Comparison of ENCODE assay signal across 26 cellular contexts in the genomic region with DNA sequence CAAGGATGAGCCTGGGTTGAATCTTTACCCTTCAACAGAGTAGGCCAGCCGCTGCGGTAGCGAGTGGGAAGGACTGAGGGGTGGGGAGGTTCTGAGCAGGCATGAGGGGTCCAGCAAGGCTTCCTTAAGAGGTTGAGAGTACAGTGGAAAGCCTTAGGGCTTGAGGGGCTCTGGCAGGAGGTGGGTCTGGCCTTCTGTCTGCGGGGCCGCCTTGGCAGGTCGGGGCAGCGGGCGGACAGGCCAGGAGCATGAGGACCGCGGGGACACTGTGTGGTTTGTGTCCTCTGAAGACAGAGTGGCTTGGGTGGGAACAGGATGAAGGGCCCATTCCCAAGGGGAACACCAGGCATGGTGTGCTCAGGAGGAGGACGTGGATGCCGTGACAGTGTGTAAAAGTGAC.
DNase-seq lines count a peak whose midpoint lies in the region; ATAC-seq, FAIRE-seq and TF ChIP-seq lines count a peak whose summit lies in the region.
"Had no signal": no experiment of that assay in that cellular context is flagged by ENCODE, and none has a peak within 500 bp of the region (broad histone marks: within the 10 kb centered on the region; RNA-seq: fewer than 3 reads in every experiment).

No MANE protein-coding gene starts in this region.

- H4K91ac ChIP-seq in mesenchymal stem cell (ENCODE audit: low read length), result no peak overlapping the region

- no peak overlapping the region for H3K4me3 Mint-ChIP-seq in type B pancreatic cell
- no peak overlapping the region for H3K4me3 Mint-ChIP-seq in activated T-helper 2 cell treated with anti-CD3 and anti-CD28 coated beads, Interferon-gamma antibody, Interleukin-2, Interleukin-4, amounts not matched to agents 10 μg/mL and 5 μg/mL and 100 μg/mL, durations not matched to agents 14 hours and 24 hours and 36 hours (ENCODE audit: low read depth)
- H3K4me3 Mint-ChIP-seq: CD4-positive, alpha-beta memory T cell; GM23338; HFFc6 had no signal

- peak overlapping the region; percentile 48 for H3K27ac Mint-ChIP-seq in type B pancreatic cell
- no peak overlapping the region for H3K27ac Mint-ChIP-seq in activated T-helper 2 cell treated with anti-CD3 and anti-CD28 coated beads, Interferon-gamma antibody, Interleukin-2, Interleukin-4, amounts not matched to agents 10 μg/mL and 5 μg/mL and 100 μg/mL, durations not matched to agents 14 hours and 24 hours and 36 hours
- H3K27ac Mint-ChIP-seq: CD4-positive, alpha-beta memory T cell; GM23338; HFFc6 had no signal

- H3K23ac ChIP-seq in mesenchymal stem cell (ENCODE audit: low read length in 2 of 2), result no peak overlapping the region

- H4K20me1 ChIP-seq in HepG2 (ENCODE audit: insufficient read depth, low read length) (no peaks in the 10 kb centered on the region; the same call in 1 of the 2 replicates), hepatocyte (ENCODE audit: insufficient read depth, poor library complexity, severe bottlenecking) (no peaks in the 10 kb centered on the region)

- CTCF ChIA-PET in HepG2 (lab: Yijun Ruan, JAX; ENCODE audit: low intra/inter-chr PET ratio, low total read pairs), result interaction anchor here (1.5 kb wide), 1 partner anchor 149 kb away, joined by 4 read pairs; no protein-coding TSS in a partner anchor

- POLR2A ChIA-PET in HepG2 (lab: Yijun Ruan, JAX), result no interaction called here

- no peak overlapping the region for H2BK12ac ChIP-seq in mesenchymal stem cell (ENCODE audit: low read length in 2 of 2)

- peak overlapping the region in 1 of 2 experiments; percentile 41 for H3K18ac ChIP-seq in mesenchymal stem cell (ENCODE audit: low read depth in 1 of 2, low read length in 2 of 2)

- WGBS in HepG2 (ENCODE audit: low lambda C conversion rate), result 98% methylated on average over 12 of the region's 12 CpGs
- WGBS in right lobe of liver (ENCODE audit: insufficient coverage, low coverage, low lambda C conversion rate, missing lambda C conversion rate), result 96% methylated on average over 5 of the region's 12 CpGs
- 96% methylated on average over 12 of the region's 12 CpGs for WGBS in mesenchymal stem cell
- 93% methylated on average over 12 of the region's 12 CpGs for WGBS in hepatocyte (ENCODE audit: low lambda C conversion rate, missing lambda C conversion rate)

- no peak overlapping the region for H3K4me2 ChIP-seq in HepG2 (ENCODE audit: low read depth, low read length)
- H3K4me2 ChIP-seq in mesenchymal stem cell (ENCODE audit: low read length, poor library complexity, severe bottlenecking), result no peak overlapping the region
- H3K4me2 ChIP-seq in hepatocyte, result no peak overlapping the region
- H3K4me2 ChIP-seq: A549, GM23338 had no signal

- no peak for DNase-seq in HepG2 (ENCODE audit: low spot score)
- DNase-seq in right lobe of liver, result no peak
- no peak for DNase-seq in RWPE2 (ENCODE audit: low spot score)
- no peak for DNase-seq in mesenchymal stem cell
- DNase-seq in type B pancreatic cell (ENCODE audit: extremely low spot score, unreplicated experiment), result no peak
- DNase-seq in hepatocyte (ENCODE audit: low spot score), result no peak
- DNase-seq in activated T-helper 2 cell treated with anti-CD3 and anti-CD28 coated beads, Interferon-gamma antibody, Interleukin-2, Interleukin-4, amounts not matched to agents 10 μg/mL and 5 μg/mL and 100 μg/mL, durations not matched to agents 14 hours and 24 hours and 36 hours (ENCODE audit: low spot score), result no peak
- no peak for DNase-seq in activated gamma-delta T cell treated with Interleukin-2 at 50 U/mL for 16 hours
- DNase-seq: 8988T; ACHN; AML-193; BE2C; C1 segment of cervical spinal cord; Calu3; CD4-positive, alpha-beta memory T cell; COR-L47; DMS53; DMS79 treated with DMSO at 0.1 percent for 48 hours; GF-D8; HFFc6 had no signal

- no peaks in the 10 kb centered on the region for H3K9me2 ChIP-seq in hepatocyte (replicated peaks; ENCODE audit: insufficient read depth)

- H3K79me2 ChIP-seq in HepG2 (ENCODE audit: insufficient read depth, low read length), result no peaks in the 10 kb centered on the region
- no peaks in the 10 kb centered on the region for H3K79me2 ChIP-seq in hepatocyte

- no TSS peak for BruUV-seq in HepG2 (replicated peaks; lab: Mats Ljungman, UMichigan)

- no peak overlapping the region for H3K9ac ChIP-seq in HepG2 (ENCODE audit: insufficient read depth, low read depth, low read length)
- no peak overlapping the region for H3K9ac ChIP-seq in mesenchymal stem cell (ENCODE audit: low read length)

- no peaks in the 10 kb centered on the region for H3K27me3 Mint-ChIP-seq in type B pancreatic cell
- no peaks in the 10 kb centered on the region for H3K27me3 Mint-ChIP-seq in activated T-helper 2 cell treated with anti-CD3 and anti-CD28 coated beads, Interferon-gamma antibody, Interleukin-2, Interleukin-4, amounts not matched to agents 10 μg/mL and 5 μg/mL and 100 μg/mL, durations not matched to agents 14 hours and 24 hours and 36 hours (ENCODE audit: low read depth)

- H3K4ac ChIP-seq in mesenchymal stem cell (ENCODE audit: low read depth in 1 of 2, low read length in 2 of 2), result no peak overlapping the region

- H2AFZ ChIP-seq in HepG2 (ENCODE audit: low read length) (no peak overlapping the region), mesenchymal stem cell (ENCODE audit: low read depth, low read length) (no peak overlapping the region), hepatocyte (no peak overlapping the region)
- H2AFZ ChIP-seq: GM23338 had no signal

- peaks cover 22% of the 10 kb centered on the region for H3K79me1 ChIP-seq in mesenchymal stem cell (replicated peaks; ENCODE audit: low read length, poor library complexity, severe bottlenecking)

- no peak overlapping the region for H2AK5ac ChIP-seq in mesenchymal stem cell (ENCODE audit: low read length, severe bottlenecking)

- no peak overlapping the region for H2BK5ac ChIP-seq in mesenchymal stem cell (ENCODE audit: low read depth, low read length, poor library complexity, severe bottlenecking)

- intact Hi-C loops in HepG2 (cut with micrococcal nuclease; ENCODE audit: unreplicated experiment) (loop anchor here (10.0 kb wide), 1 partner anchor 69 kb away; no protein-coding TSS in a partner anchor), right lobe of liver (cut with DNase I) (loop anchor here (10.0 kb wide), 2 partner anchors 139 to 599 kb away; no protein-coding TSS in a partner anchor)
- intact Hi-C loops in activated T-helper 2 cell treated with anti-CD3 and anti-CD28 coated beads, Interferon-gamma antibody, Interleukin-2, Interleukin-4, amounts not matched to agents 10 μg/mL and 5 μg/mL and 100 μg/mL, durations not matched to agents 14 hours and 24 hours and 36 hours (cut with micrococcal nuclease), result no loop called here

- H3K14ac ChIP-seq in mesenchymal stem cell (ENCODE audit: low read length in 2 of 2), result no peak overlapping the region

- TF ChIP-seq EP300 in HepG2 (IDR thresholded peaks at IDR 0.05; ENCODE audit: low read depth in 2 of 2, low read length in 2 of 2), result no peak
- TF ChIP-seq EP300 in HepG2 (CRISPR knock-in tag; IDR thresholded peaks at IDR 0.05; ENCODE audit: borderline replicate concordance), result no peak

- H3K4me1 Mint-ChIP-seq in type B pancreatic cell (ENCODE audit: unreplicated experiment), result peaks cover 8% of the 10 kb centered on the region
- no peaks in the 10 kb centered on the region for H3K4me1 Mint-ChIP-seq in activated T-helper 2 cell treated with anti-CD3 and anti-CD28 coated beads, Interferon-gamma antibody, Interleukin-2, Interleukin-4, amounts not matched to agents 10 μg/mL and 5 μg/mL and 100 μg/mL, durations not matched to agents 14 hours and 24 hours and 36 hours (ENCODE audit: low read depth)
- H3K4me1 Mint-ChIP-seq: CD4-positive, alpha-beta memory T cell had no signal

- no peaks in the 10 kb centered on the region for H3K9me3 ChIP-seq in HepG2 (ENCODE audit: low read length)
- no peaks in the 10 kb centered on the region for H3K9me3 ChIP-seq in right lobe of liver
- no peaks in the 10 kb centered on the region for H3K9me3 ChIP-seq in RWPE2 (ENCODE audit: severe bottlenecking)
- no peaks in the 10 kb centered on the region for H3K9me3 ChIP-seq in mesenchymal stem cell (ENCODE audit: control insufficient read depth, low read length)
- no peaks in the 10 kb centered on the region for H3K9me3 ChIP-seq in hepatocyte (ENCODE audit: low read depth)
- H3K9me3 ChIP-seq: A549, BE2C, HAP-1 had no signal

- no peak overlapping the region for H2BK120ac ChIP-seq in mesenchymal stem cell (ENCODE audit: low read depth, low read length)

- ATAC-seq in HepG2 (no peak), right lobe of liver (no peak), RWPE2 (ENCODE audit: low read depth) (no peak)
- ATAC-seq: A549, GM23338 had no signal

- in situ Hi-C loops in HepG2 (cut with HindIII; ENCODE audit: extremely low pct_ligation_motif_present, low pct_unique_long_range_greater_than_20kb), result no loop called here

- no peak for TF ChIP-seq RAD21 in HepG2 (CRISPR knock-in tag; IDR thresholded peaks at IDR 0.05)

- H4K8ac ChIP-seq in mesenchymal stem cell (ENCODE audit: low read length), result no peak overlapping the region

- TF ChIP-seq CTCF in HepG2 (CRISPR knock-in tag; IDR thresholded peaks at IDR 0.05), result no peak
- no peak for TF ChIP-seq CTCF in right lobe of liver (IDR thresholded peaks at IDR 0.05)
- TF ChIP-seq CTCF in RWPE2 (IDR thresholded peaks at IDR 0.05; ENCODE audit: poor library complexity, severe bottlenecking), result no peak
- no peak for TF ChIP-seq CTCF in type B pancreatic cell (conservative IDR thresholded peaks at IDR 0.05)
- TF ChIP-seq CTCF in hepatocyte (IDR thresholded peaks at IDR 0.05; ENCODE audit: poor library complexity), result no peak

- H3K36me3 ChIP-seq in HepG2 (replicated peaks in 1 of 2; ENCODE audit: control insufficient read depth in 1 of 2, insufficient read depth in 2 of 2, low read length in 2 of 2) (peaks cover 18 to 48% of the 10 kb centered on the region in 2 experiments), right lobe of liver (no peaks in the 10 kb centered on the region), RWPE2 (ENCODE audit: low read depth) (peaks cover 30% of the 10 kb centered on the region), mesenchymal stem cell (ENCODE audit: control insufficient read depth in 1 of 2, insufficient read depth in 2 of 2, low read depth in 1 of 2, low read length in 2 of 2) (peaks cover 23 to 38% of the 10 kb centered on the region in 2 experiments), hepatocyte (replicated peaks; ENCODE audit: insufficient read depth, low read depth) (no peaks in the 10 kb centered on the region)
- H3K36me3 ChIP-seq: BE2C, HAP-1 had no signal

- no peak overlapping the region for H3K27ac ChIP-seq in HepG2 (ENCODE audit: extremely low read length, insufficient read depth, low read length)
- no peak overlapping the region for H3K27ac ChIP-seq in right lobe of liver
- H3K27ac ChIP-seq in RWPE2 (ENCODE audit: poor library complexity, severe bottlenecking), result peak overlapping the region; percentile 77
- no peak overlapping the region for H3K27ac ChIP-seq in mesenchymal stem cell (ENCODE audit: low read length, poor library complexity, severe bottlenecking)
- H3K27ac ChIP-seq in hepatocyte, result no peak overlapping the region
- H3K27ac ChIP-seq: A549 had no signal

- no peaks in the 10 kb centered on the region for H3K27me3 ChIP-seq in HepG2 (ENCODE audit: control insufficient read depth in 1 of 2, insufficient read depth in 2 of 2, low read length in 2 of 2)
- no peaks in the 10 kb centered on the region for H3K27me3 ChIP-seq in right lobe of liver
- no peaks in the 10 kb centered on the region for H3K27me3 ChIP-seq in RWPE2 (ENCODE audit: insufficient read depth, poor library complexity, severe bottlenecking)
- no peaks in the 10 kb centered on the region for H3K27me3 ChIP-seq in mesenchymal stem cell (ENCODE audit: control insufficient read depth in 1 of 2, insufficient read depth in 1 of 2, low read length in 2 of 2)
- no peaks in the 10 kb centered on the region for H3K27me3 ChIP-seq in hepatocyte
- H3K27me3 ChIP-seq: BE2C had no signal

- H3K4me3 ChIP-seq in HepG2 (replicated peaks in 1 of 3; ENCODE audit: insufficient read depth in 1 of 3, low read depth in 2 of 3, low read length in 3 of 3) (no peak overlapping the region), right lobe of liver (no peak overlapping the region), RWPE2 (ENCODE audit: severe bottlenecking) (no peak overlapping the region), mesenchymal stem cell (ENCODE audit: insufficient read depth in 1 of 2, low read depth in 1 of 2, low read length in 2 of 2) (no peak overlapping the region), hepatocyte (no peak overlapping the region)
- H3K4me3 ChIP-seq: A549, GM23338, HAP-1 had no signal

- peaks cover 7% of the 10 kb centered on the region for H3K4me1 ChIP-seq in HepG2 (ENCODE audit: insufficient read depth, low read length)
- peaks cover 0 to 4% (median 0%) of the 10 kb centered on the region in 4 donors for H3K4me1 ChIP-seq in right lobe of liver
- H3K4me1 ChIP-seq in RWPE2 (ENCODE audit: insufficient read depth, poor library complexity, severe bottlenecking), result peaks cover 37% of the 10 kb centered on the region
- peaks cover 6% of the 10 kb centered on the region for H3K4me1 ChIP-seq in mesenchymal stem cell (ENCODE audit: control insufficient read depth, insufficient read depth, low read depth, low read length)
- no peaks in the 10 kb centered on the region for H3K4me1 ChIP-seq in hepatocyte (ENCODE audit: insufficient read depth)
- H3K4me1 ChIP-seq: A549, BE2C, HAP-1 had no signal

- H3K36me3 Mint-ChIP-seq in type B pancreatic cell, result peaks cover 20% of the 10 kb centered on the region
- H3K36me3 Mint-ChIP-seq in activated T-helper 2 cell treated with anti-CD3 and anti-CD28 coated beads, Interferon-gamma antibody, Interleukin-2, Interleukin-4, amounts not matched to agents 10 μg/mL and 5 μg/mL and 100 μg/mL, durations not matched to agents 14 hours and 24 hours and 36 hours (ENCODE audit: low read depth), result no peaks in the 10 kb centered on the region
- H3K36me3 Mint-ChIP-seq: CD4-positive, alpha-beta memory T cell had no signal

- FAIRE-seq in HepG2 (lab: Jason Lieb, UNC), result no peak
- FAIRE-seq: A549, GM12891, GM18507, H54 had no signal

- peak overlapping the region; percentile 30 for H2BK15ac ChIP-seq in mesenchymal stem cell (ENCODE audit: low read depth, poor library complexity, severe bottlenecking)

- TF ChIP-seq POLR2A in HepG2 (IDR thresholded peaks at IDR 0.05; ENCODE audit: insufficient read depth in 1 of 2, low read depth in 2 of 2, low read length in 2 of 2), result no peak
- TF ChIP-seq POLR2A in right lobe of liver (IDR thresholded peaks at IDR 0.05), result no peak

- no peaks in the 10 kb centered on the region for H3K9me3 Mint-ChIP-seq in type B pancreatic cell
- no peaks in the 10 kb centered on the region for H3K9me3 Mint-ChIP-seq in activated T-helper 2 cell treated with anti-CD3 and anti-CD28 coated beads, Interferon-gamma antibody, Interleukin-2, Interleukin-4, amounts not matched to agents 10 μg/mL and 5 μg/mL and 100 μg/mL, durations not matched to agents 14 hours and 24 hours and 36 hours
- H3K9me3 Mint-ChIP-seq: CD4-positive, alpha-beta memory T cell; GM23338; HFFc6 had no signal
